Comparison of ENCODE assay signal across 8 cellular contexts in the genomic region with DNA sequence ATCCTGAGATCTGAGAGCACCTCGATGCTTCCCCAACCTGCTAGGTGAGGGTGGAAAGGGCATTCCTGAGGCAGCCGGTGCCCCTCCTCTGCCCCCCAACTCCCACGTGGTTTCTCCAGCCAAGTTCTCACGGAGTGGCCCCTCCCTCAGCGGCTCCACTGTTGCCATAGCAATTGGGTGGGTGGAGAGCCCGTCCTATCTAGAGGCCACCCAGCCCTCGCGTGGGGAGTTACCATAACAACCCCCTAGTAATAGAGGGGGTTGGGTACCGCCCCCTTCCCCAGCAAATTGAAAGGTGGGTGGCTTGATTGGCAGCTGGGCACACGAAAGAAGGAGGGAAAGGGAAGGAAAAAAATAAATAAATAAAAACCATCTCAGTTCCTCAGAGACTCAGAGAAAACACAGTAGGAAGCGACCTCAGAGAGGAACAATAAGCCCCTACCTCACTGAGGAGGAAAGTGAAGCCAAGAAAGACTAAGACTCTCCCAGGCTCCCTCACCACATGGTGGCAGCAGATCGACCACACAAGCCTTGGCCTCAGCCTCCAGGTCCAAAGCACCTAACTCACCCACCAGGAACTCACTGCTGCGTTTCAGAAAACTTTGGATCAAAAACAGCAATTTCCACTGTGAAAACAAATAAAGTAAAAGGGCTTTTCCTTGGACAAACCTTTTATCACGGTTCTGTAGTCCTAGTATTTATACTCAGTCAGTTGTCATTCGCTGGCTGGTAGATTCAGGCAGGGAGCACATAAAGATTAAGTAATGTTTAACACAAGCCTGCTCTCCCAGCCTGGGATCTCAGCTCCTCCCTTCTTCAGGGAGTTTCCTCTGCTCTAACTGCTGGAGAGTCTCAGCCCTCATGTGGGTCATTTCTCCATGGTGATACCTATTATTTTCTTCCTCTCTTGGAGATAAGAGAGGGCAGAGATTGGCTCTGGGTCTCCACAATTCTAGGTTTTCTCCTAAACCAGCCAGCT. TPM values are rescaled to one million over a fixed set of nuclear protein-coding genes. Genes with fewer than 3 reads are reported as not detected.
A peak's percentile ranks its signal among the peaks of the same experiment; 100 is the strongest.
DNase-seq lines count a peak whose midpoint lies in the region; ATAC-seq and TF ChIP-seq lines count a peak whose summit lies in the region.
"Not testable (repeated sequence)": the region's sequence is repeated elsewhere in the genome, so short reads cannot be mapped to it uniquely, and the experiment has no call there.

No MANE protein-coding gene starts in this region.

- not testable (repeated sequence) for TF ChIP-seq CTCF in endothelial cell (IDR thresholded peaks at IDR 0.05; ENCODE audit: unreplicated experiment); osteoblast (IDR thresholded peaks at IDR 0.05; ENCODE audit: extremely low read depth, low read depth, low read length)

- H3K36me3 ChIP-seq in osteoblast (ENCODE audit: insufficient read depth, low read length), result not testable (repeated sequence)

- H2AFZ ChIP-seq in osteoblast (ENCODE audit: low read length), result not testable (repeated sequence)

- peak overlapping the region; percentile 64 for H3K4me2 ChIP-seq in osteoblast (ENCODE audit: insufficient read depth, low read length)

- CTCF ChIA-PET in activated naive CD4-positive, alpha-beta T cell treated with anti-CD3 and anti-CD28 coated beads for 36 hours (lab: Charles Lee), result not testable (repeated sequence)

- not testable (repeated sequence) for H3K9me3 ChIP-seq in osteoblast (ENCODE audit: low read depth, low read length)

- not testable (repeated sequence) for H3K4me1 Mint-ChIP-seq in activated naive CD4-positive, alpha-beta T cell treated with anti-CD3 and anti-CD28 coated beads for 36 hours (ENCODE audit: low read depth); endothelial cell (ENCODE audit: unreplicated experiment)

- not testable (repeated sequence) for H3K79me2 ChIP-seq in osteoblast (ENCODE audit: insufficient read depth, low read length)

- H3K4me1 ChIP-seq in osteoblast (ENCODE audit: insufficient read depth, low read length), result not testable (repeated sequence)

- not testable (repeated sequence) for H3K27me3 Mint-ChIP-seq in activated naive CD4-positive, alpha-beta T cell treated with anti-CD3 and anti-CD28 coated beads for 36 hours (ENCODE audit: low read depth); endothelial cell (ENCODE audit: unreplicated experiment)

- not testable (repeated sequence) for H3K36me3 Mint-ChIP-seq in activated naive CD4-positive, alpha-beta T cell treated with anti-CD3 and anti-CD28 coated beads for 36 hours (ENCODE audit: low read depth); endothelial cell (ENCODE audit: low read depth, unreplicated experiment)

- peak overlapping the region; percentile 43 for H3K4me3 ChIP-seq in osteoblast (ENCODE audit: insufficient read depth, low read length)

- H3K27ac ChIP-seq in osteoblast (ENCODE audit: low read depth, low read length), result not testable (repeated sequence)

- intact Hi-C loops in activated naive CD4-positive, alpha-beta T cell treated with anti-CD3 and anti-CD28 coated beads for 36 hours (cut with micrococcal nuclease), result not testable (repeated sequence)

- DNase-seq in Daoy (ENCODE audit: low read depth) (peak; percentile 5), NCI-H1092 (lab: John Stamatoyannopoulos, UW) (peak; percentile 29), RPMI7951 (ENCODE audit: low read depth) (peak; percentile 16), endothelial cell (ENCODE audit: low spot score) (peak; percentile 19), islet precursor cell (peak; percentile 45)
- DNase-seq in activated naive CD4-positive, alpha-beta T cell treated with anti-CD3 and anti-CD28 coated beads for 36 hours, result peak; percentile 7
- not testable (repeated sequence) for DNase-seq in osteoblast (ENCODE audit: insufficient read length, low spot score, missing footprints)
- peak; percentile 8 for DNase-seq in stimulated activated naive CD8-positive, alpha-beta T cell treated with anti-CD3 and anti-CD28 coated beads, Interleukin-15, Interleukin-2, amounts not matched to agents 100 U/mL and 50 U/mL, for 24 hours

- not testable (repeated sequence) for H4K20me1 ChIP-seq in osteoblast (ENCODE audit: insufficient read depth, low read length)

- not testable (repeated sequence) for H3K27ac Mint-ChIP-seq in activated naive CD4-positive, alpha-beta T cell treated with anti-CD3 and anti-CD28 coated beads for 36 hours; endothelial cell (ENCODE audit: unreplicated experiment)

- ATAC-seq in stimulated activated naive CD8-positive, alpha-beta T cell treated with anti-CD3 and anti-CD28 coated beads, Interleukin-15, Interleukin-2, amounts not matched to agents 100 U/mL and 50 U/mL, for 24 hours, result not testable (repeated sequence)

- H3K4me3 Mint-ChIP-seq in activated naive CD4-positive, alpha-beta T cell treated with anti-CD3 and anti-CD28 coated beads for 36 hours; endothelial cell (ENCODE audit: unreplicated experiment): not testable (repeated sequence)

- not testable (repeated sequence) for H3K27me3 ChIP-seq in osteoblast (ENCODE audit: insufficient read depth, low read length)

- H3K9me3 Mint-ChIP-seq in activated naive CD4-positive, alpha-beta T cell treated with anti-CD3 and anti-CD28 coated beads for 36 hours; endothelial cell (ENCODE audit: unreplicated experiment): not testable (repeated sequence)

RNA-seq across cellular contexts. Expression of a gene that starts 20.9 kb away (rescaled TPM):
- 8.5 and 14.3 TPM in 2 replicates for total RNA-seq in Daoy (2014; rRNA removed; shearing (Covaris generic))
- 9.9 and 10.0 TPM in 2 replicates for total RNA-seq in RPMI7951 (2014; rRNA removed; shearing (Covaris generic))
- 10 to 100 TPM; 25.2 to 26.9 TPM for total RNA-seq in activated naive CD4-positive, alpha-beta T cell treated with anti-CD3 and anti-CD28 coated beads for 36 hours
- 31.6 TPM for total RNA-seq in endothelial cell (ENCODE audit: unreplicated experiment)
- 19.9 and 25.3 TPM in 2 replicates for total RNA-seq in osteoblast
